In genomic region chr15:47983533-47983932, GRCh38 we compare ENCODE assay signal across 2 cellular contexts.
TF ChIP-seq lines count a peak whose summit lies in the region.

No MANE protein-coding gene starts in this region.

TF ChIP-seq in HEK293, 187 proteins besides CTCF, POLR2A, EP300 and RAD21 (continued from another document):
- TF ChIP-seq ZNF518A (tag by site-specific recombination; conservative IDR thresholded peaks at IDR 0.05; ENCODE audit: low read depth), result no peak

TF ChIP-seq in SK-N-SH treated with all-trans-retinoic acid at 6 μM for 48 hours, 23 proteins besides CTCF, POLR2A, EP300 and RAD21 (continued from another document):
- no peak for TF ChIP-seq ESRRG (CRISPR knock-in tag; IDR thresholded peaks at IDR 0.05)
- TF ChIP-seq, protein P1, sequence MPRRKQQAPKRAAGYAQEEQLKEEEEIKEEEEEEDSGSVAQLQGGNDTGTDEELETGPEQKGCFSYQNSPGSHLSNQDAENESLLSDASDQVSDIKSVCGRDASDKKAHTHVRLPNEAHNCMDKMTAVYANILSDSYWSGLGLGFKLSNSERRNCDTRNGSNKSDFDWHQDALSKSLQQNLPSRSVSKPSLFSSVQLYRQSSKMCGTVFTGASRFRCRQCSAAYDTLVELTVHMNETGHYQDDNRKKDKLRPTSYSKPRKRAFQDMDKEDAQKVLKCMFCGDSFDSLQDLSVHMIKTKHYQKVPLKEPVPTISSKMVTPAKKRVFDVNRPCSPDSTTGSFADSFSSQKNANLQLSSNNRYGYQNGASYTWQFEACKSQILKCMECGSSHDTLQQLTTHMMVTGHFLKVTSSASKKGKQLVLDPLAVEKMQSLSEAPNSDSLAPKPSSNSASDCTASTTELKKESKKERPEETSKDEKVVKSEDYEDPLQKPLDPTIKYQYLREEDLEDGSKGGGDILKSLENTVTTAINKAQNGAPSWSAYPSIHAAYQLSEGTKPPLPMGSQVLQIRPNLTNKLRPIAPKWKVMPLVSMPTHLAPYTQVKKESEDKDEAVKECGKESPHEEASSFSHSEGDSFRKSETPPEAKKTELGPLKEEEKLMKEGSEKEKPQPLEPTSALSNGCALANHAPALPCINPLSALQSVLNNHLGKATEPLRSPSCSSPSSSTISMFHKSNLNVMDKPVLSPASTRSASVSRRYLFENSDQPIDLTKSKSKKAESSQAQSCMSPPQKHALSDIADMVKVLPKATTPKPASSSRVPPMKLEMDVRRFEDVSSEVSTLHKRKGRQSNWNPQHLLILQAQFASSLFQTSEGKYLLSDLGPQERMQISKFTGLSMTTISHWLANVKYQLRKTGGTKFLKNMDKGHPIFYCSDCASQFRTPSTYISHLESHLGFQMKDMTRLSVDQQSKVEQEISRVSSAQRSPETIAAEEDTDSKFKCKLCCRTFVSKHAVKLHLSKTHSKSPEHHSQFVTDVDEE (CRISPR knock-in tag; IDR thresholded peaks at IDR 0.05), result no peak
- TF ChIP-seq ARNTL (CRISPR knock-in tag; IDR thresholded peaks at IDR 0.05; ENCODE audit: borderline replicate concordance, low read depth), result no peak
- TF ChIP-seq BACH2 (CRISPR knock-in tag; IDR thresholded peaks at IDR 0.05; ENCODE audit: borderline replicate concordance), result no peak
- TF ChIP-seq CREB5 (CRISPR knock-in tag; IDR thresholded peaks at IDR 0.05; ENCODE audit: low read depth), result no peak
TF ChIP-seq in SK-N-SH treated with all-trans-retinoic acid at 6 μM for 48 hours: peak in this region for 0.
